In genomic region chr1:47433037-47433421, GRCh38 we compare ENCODE assay signal across 1 cellular context.
TF ChIP-seq lines count a peak whose summit lies in the region.

No MANE protein-coding gene starts in this region.

TF ChIP-seq in endothelial cell of umbilical vein, 7 proteins besides CTCF, POLR2A, EP300 and RAD21:
- TF ChIP-seq EZH2 (IDR thresholded peaks at IDR 0.05; ENCODE audit: borderline replicate concordance, low read depth, low read length, severe bottlenecking): peak; percentile 68
- TF ChIP-seq POLR2AphosphoS5 (IDR thresholded peaks at IDR 0.05; ENCODE audit: insufficient read depth, low read depth, low read length): no peak
